ENCODE assay signal across 3 cellular contexts in genomic region chr17:48818361-48818841, GRCh38.
TF ChIP-seq lines count a peak whose summit lies in the region.

No MANE protein-coding gene starts in this region.

TF ChIP-seq in HEK293, 187 proteins besides CTCF, POLR2A, EP300 and RAD21:
- TF ChIP-seq ZNF121 (tag by site-specific recombination; IDR thresholded peaks at IDR 0.05) (no peak), OSR2 (tag by site-specific recombination; IDR thresholded peaks at IDR 0.05) (peak; percentile 62), ZNF501 (tag by site-specific recombination; IDR thresholded peaks at IDR 0.05) (no peak)
TF ChIP-seq in HEK293: peak in this region for 1.

TF ChIP-seq in WTC11, 78 proteins besides CTCF, POLR2A, EP300 and RAD21 (continues in another document):
- no peak for TF ChIP-seq CREB1 (CRISPR knock-in tag; IDR thresholded peaks at IDR 0.05)
- no peak for TF ChIP-seq SMAD3 (CRISPR knock-in tag; IDR thresholded peaks at IDR 0.05; ENCODE audit: borderline replicate concordance)
- TF ChIP-seq ELF4 (CRISPR knock-in tag; IDR thresholded peaks at IDR 0.05; ENCODE audit: low read depth) = no peak
- no peak for TF ChIP-seq GABPB1 (CRISPR knock-in tag; IDR thresholded peaks at IDR 0.05)
- no peak for TF ChIP-seq AFF4 (CRISPR knock-in tag; IDR thresholded peaks at IDR 0.05; ENCODE audit: borderline replicate concordance)
- TF ChIP-seq ZNF281 (CRISPR knock-in tag; IDR thresholded peaks at IDR 0.05) = peak; percentile 87
- peak; percentile 56; the same call in 1 of the 2 replicates for TF ChIP-seq FOXK1 (CRISPR knock-in tag; IDR thresholded peaks at IDR 0.05)
- no peak for TF ChIP-seq ZNF263 (CRISPR knock-in tag; IDR thresholded peaks at IDR 0.05; ENCODE audit: low read depth)
- no peak; the same call in 1 of the 2 replicates for TF ChIP-seq USF1 (CRISPR knock-in tag; IDR thresholded peaks at IDR 0.05)
- TF ChIP-seq CBFB (CRISPR knock-in tag; IDR thresholded peaks at IDR 0.05; ENCODE audit: low read depth) = no peak
- no peak for TF ChIP-seq MYBL2 (CRISPR knock-in tag; IDR thresholded peaks at IDR 0.05)
- 0 out of 2 replicates have a peak, but pooled peaks have one; percentile 55 for TF ChIP-seq ETV6 (CRISPR knock-in tag; IDR thresholded peaks at IDR 0.05)
- TF ChIP-seq, protein P1, sequence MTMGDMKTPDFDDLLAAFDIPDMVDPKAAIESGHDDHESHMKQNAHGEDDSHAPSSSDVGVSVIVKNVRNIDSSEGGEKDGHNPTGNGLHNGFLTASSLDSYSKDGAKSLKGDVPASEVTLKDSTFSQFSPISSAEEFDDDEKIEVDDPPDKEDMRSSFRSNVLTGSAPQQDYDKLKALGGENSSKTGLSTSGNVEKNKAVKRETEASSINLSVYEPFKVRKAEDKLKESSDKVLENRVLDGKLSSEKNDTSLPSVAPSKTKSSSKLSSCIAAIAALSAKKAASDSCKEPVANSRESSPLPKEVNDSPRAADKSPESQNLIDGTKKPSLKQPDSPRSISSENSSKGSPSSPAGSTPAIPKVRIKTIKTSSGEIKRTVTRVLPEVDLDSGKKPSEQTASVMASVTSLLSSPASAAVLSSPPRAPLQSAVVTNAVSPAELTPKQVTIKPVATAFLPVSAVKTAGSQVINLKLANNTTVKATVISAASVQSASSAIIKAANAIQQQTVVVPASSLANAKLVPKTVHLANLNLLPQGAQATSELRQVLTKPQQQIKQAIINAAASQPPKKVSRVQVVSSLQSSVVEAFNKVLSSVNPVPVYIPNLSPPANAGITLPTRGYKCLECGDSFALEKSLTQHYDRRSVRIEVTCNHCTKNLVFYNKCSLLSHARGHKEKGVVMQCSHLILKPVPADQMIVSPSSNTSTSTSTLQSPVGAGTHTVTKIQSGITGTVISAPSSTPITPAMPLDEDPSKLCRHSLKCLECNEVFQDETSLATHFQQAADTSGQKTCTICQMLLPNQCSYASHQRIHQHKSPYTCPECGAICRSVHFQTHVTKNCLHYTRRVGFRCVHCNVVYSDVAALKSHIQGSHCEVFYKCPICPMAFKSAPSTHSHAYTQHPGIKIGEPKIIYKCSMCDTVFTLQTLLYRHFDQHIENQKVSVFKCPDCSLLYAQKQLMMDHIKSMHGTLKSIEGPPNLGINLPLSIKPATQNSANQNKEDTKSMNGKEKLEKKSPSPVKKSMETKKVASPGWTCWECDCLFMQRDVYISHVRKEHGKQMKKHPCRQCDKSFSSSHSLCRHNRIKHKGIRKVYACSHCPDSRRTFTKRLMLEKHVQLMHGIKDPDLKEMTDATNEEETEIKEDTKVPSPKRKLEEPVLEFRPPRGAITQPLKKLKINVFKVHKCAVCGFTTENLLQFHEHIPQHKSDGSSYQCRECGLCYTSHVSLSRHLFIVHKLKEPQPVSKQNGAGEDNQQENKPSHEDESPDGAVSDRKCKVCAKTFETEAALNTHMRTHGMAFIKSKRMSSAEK (CRISPR knock-in tag; IDR thresholded peaks at IDR 0.05; ENCODE audit: borderline replicate concordance) = no peak
- peak; percentile 55; the same call in 1 of the 2 replicates for TF ChIP-seq TEAD1 (CRISPR knock-in tag; IDR thresholded peaks at IDR 0.05)
- no peak for TF ChIP-seq TCF7 (CRISPR knock-in tag; IDR thresholded peaks at IDR 0.05; ENCODE audit: low read depth)

TF ChIP-seq in HepG2, 621 proteins besides CTCF, POLR2A, EP300 and RAD21 (continues in another document):
- TF ChIP-seq PPARG (CRISPR knock-in tag; conservative IDR thresholded peaks at IDR 0.05) (no peak), DBP (CRISPR knock-in tag; IDR thresholded peaks at IDR 0.05; ENCODE audit: not compliant biosample characterization) (no peak), EHMT2 (IDR thresholded peaks at IDR 0.05; ENCODE audit: borderline replicate concordance, low read depth, low read length) (no peak), DNMT1 (CRISPR knock-in tag; IDR thresholded peaks at IDR 0.05) (no peak), NR2F2 (IDR thresholded peaks at IDR 0.05; ENCODE audit: borderline replicate concordance, low read depth) (no peak), ZNF737 (CRISPR knock-in tag; IDR thresholded peaks at IDR 0.05; ENCODE audit: borderline replicate concordance) (0 out of 2 replicates have a peak, but pooled peaks have one; percentile 18), TFDP1 (CRISPR knock-in tag; IDR thresholded peaks at IDR 0.05; ENCODE audit: borderline replicate concordance) (no peak), SPEN (CRISPR knock-in tag; IDR thresholded peaks at IDR 0.05; ENCODE audit: low read depth) (0 out of 2 replicates have a peak, but pooled peaks have one; percentile 27), ZNF280B (CRISPR knock-in tag; IDR thresholded peaks at IDR 0.05; ENCODE audit: borderline replicate concordance) (no peak), ZNF160 (CRISPR knock-in tag; IDR thresholded peaks at IDR 0.05) (no peak), ZBTB3 (CRISPR knock-in tag; IDR thresholded peaks at IDR 0.05; ENCODE audit: borderline replicate concordance, low read depth) (no peak), ZNF549 (CRISPR knock-in tag; IDR thresholded peaks at IDR 0.05) (no peak), FLYWCH1 (CRISPR knock-in tag; IDR thresholded peaks at IDR 0.05) (no peak), ZNF512B (CRISPR knock-in tag; IDR thresholded peaks at IDR 0.05; ENCODE audit: borderline replicate concordance) (no peak), SKI (IDR thresholded peaks at IDR 0.05; ENCODE audit: partially characterized antibody) (no peak), ZNF503 (CRISPR knock-in tag; IDR thresholded peaks at IDR 0.05) (no peak), ZNF660 (CRISPR knock-in tag; IDR thresholded peaks at IDR 0.05; ENCODE audit: borderline replicate concordance, low read depth) (no peak), PAF1 (CRISPR knock-in tag; IDR thresholded peaks at IDR 0.05) (no peak), ZNF678 (CRISPR knock-in tag; IDR thresholded peaks at IDR 0.05) (no peak), CENPX (CRISPR knock-in tag; IDR thresholded peaks at IDR 0.05) (no peak), ZNF749 (CRISPR knock-in tag; IDR thresholded peaks at IDR 0.05; ENCODE audit: borderline replicate concordance) (no peak), ZNF33B (CRISPR knock-in tag; IDR thresholded peaks at IDR 0.05) (no peak)
- TF ChIP-seq, protein P2, sequence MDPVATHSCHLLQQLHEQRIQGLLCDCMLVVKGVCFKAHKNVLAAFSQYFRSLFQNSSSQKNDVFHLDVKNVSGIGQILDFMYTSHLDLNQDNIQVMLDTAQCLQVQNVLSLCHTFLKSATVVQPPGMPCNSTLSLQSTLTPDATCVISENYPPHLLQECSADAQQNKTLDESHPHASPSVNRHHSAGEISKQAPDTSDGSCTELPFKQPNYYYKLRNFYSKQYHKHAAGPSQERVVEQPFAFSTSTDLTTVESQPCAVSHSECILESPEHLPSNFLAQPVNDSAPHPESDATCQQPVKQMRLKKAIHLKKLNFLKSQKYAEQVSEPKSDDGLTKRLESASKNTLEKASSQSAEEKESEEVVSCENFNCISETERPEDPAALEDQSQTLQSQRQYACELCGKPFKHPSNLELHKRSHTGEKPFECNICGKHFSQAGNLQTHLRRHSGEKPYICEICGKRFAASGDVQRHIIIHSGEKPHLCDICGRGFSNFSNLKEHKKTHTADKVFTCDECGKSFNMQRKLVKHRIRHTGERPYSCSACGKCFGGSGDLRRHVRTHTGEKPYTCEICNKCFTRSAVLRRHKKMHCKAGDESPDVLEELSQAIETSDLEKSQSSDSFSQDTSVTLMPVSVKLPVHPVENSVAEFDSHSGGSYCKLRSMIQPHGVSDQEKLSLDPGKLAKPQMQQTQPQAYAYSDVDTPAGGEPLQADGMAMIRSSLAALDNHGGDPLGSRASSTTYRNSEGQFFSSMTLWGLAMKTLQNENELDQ (CRISPR knock-in tag; IDR thresholded peaks at IDR 0.05; ENCODE audit: borderline replicate concordance) = no peak
- TF ChIP-seq, protein P3, sequence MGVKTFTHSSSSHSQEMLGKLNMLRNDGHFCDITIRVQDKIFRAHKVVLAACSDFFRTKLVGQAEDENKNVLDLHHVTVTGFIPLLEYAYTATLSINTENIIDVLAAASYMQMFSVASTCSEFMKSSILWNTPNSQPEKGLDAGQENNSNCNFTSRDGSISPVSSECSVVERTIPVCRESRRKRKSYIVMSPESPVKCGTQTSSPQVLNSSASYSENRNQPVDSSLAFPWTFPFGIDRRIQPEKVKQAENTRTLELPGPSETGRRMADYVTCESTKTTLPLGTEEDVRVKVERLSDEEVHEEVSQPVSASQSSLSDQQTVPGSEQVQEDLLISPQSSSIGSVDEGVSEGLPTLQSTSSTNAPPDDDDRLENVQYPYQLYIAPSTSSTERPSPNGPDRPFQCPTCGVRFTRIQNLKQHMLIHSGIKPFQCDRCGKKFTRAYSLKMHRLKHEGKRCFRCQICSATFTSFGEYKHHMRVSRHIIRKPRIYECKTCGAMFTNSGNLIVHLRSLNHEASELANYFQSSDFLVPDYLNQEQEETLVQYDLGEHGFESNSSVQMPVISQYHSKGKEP (CRISPR knock-in tag; IDR thresholded peaks at IDR 0.05) = no peak
- TF ChIP-seq, protein P4, sequence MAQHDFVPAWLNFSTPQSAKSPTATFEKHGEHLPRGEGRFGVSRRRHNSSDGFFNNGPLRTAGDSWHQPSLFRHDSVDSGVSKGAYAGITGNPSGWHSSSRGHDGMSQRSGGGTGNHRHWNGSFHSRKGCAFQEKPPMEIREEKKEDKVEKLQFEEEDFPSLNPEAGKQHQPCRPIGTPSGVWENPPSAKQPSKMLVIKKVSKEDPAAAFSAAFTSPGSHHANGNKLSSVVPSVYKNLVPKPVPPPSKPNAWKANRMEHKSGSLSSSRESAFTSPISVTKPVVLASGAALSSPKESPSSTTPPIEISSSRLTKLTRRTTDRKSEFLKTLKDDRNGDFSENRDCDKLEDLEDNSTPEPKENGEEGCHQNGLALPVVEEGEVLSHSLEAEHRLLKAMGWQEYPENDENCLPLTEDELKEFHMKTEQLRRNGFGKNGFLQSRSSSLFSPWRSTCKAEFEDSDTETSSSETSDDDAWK (CRISPR knock-in tag; IDR thresholded peaks at IDR 0.05) = 0 out of 2 replicates have a peak, but pooled peaks have one; percentile 81
- TF ChIP-seq, protein P5, sequence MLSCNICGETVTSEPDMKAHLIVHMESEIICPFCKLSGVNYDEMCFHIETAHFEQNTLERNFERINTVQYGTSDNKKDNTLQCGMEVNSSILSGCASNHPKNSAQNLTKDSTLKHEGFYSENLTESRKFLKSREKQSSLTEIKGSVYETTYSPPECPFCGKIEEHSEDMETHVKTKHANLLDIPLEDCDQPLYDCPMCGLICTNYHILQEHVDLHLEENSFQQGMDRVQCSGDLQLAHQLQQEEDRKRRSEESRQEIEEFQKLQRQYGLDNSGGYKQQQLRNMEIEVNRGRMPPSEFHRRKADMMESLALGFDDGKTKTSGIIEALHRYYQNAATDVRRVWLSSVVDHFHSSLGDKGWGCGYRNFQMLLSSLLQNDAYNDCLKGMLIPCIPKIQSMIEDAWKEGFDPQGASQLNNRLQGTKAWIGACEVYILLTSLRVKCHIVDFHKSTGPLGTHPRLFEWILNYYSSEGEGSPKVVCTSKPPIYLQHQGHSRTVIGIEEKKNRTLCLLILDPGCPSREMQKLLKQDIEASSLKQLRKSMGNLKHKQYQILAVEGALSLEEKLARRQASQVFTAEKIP (CRISPR knock-in tag; IDR thresholded peaks at IDR 0.05; ENCODE audit: borderline replicate concordance) = no peak
